In the genomic region with DNA sequence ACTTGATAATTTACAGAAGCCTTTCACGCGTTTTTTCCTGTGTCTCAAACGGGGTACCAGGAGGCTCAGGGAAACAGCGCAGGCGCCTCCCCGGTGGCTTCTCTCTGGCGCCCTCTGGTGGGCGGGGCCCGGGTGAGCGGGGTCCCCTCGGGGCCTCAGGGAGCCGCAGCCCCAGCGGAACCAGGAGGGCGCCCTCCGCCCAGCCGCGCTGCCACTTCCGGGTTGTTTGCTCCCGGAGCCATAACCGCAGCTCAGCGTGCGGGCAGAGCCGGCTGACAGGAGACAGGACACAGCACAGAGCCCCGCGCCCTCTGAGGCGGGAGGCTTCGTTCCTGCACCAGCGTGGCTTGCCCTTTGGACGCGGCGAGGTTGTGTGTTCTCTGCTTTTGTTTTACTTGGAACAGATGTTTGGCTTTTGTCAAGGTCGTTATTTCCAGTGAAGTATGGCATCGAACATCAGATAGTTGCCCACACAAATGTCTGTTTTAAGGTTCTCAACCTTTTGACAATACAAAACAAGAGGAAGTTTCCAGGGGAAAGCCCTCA, we compare ENCODE assay signal across 1 cellular context.
TF ChIP-seq lines count a peak whose summit lies in the region.

No MANE protein-coding gene starts in this region.

TF ChIP-seq in HepG2, 621 proteins besides CTCF, POLR2A, EP300 and RAD21 (continued from another document and continues in another):
- TF ChIP-seq KAT7 (CRISPR knock-in tag; IDR thresholded peaks at IDR 0.05; ENCODE audit: borderline replicate concordance) (no peak), MED1 (CRISPR knock-in tag; IDR thresholded peaks at IDR 0.05) (peak; percentile 53; the same call in 1 of the 2 replicates), MTF1 (CRISPR knock-in tag; IDR thresholded peaks at IDR 0.05) (no peak), SRF (IDR thresholded peaks at IDR 0.05; ENCODE audit: low read depth, low read length) (no peak), ZNF550 (CRISPR knock-in tag; IDR thresholded peaks at IDR 0.05; ENCODE audit: borderline replicate concordance) (no peak), RFX3 (CRISPR knock-in tag; IDR thresholded peaks at IDR 0.05) (no peak), ZNF552 (CRISPR knock-in tag; IDR thresholded peaks at IDR 0.05; ENCODE audit: borderline replicate concordance) (0 out of 2 replicates have a peak, but pooled peaks have one; percentile 52), YY1 (IDR thresholded peaks at IDR 0.05; ENCODE audit: insufficient read depth, insufficient replicate concordance, low read depth, low read length) (peak; percentile 77), ZNF451 (CRISPR knock-in tag; IDR thresholded peaks at IDR 0.05) (0 out of 2 replicates have a peak, but pooled peaks have one; percentile 32), ETV6 (CRISPR knock-in tag; conservative IDR thresholded peaks at IDR 0.05) (peak; percentile 67; the same call in 1 of the 2 replicates), MYC (CRISPR knock-in tag; IDR thresholded peaks at IDR 0.05; ENCODE audit: borderline replicate concordance) (peak; percentile 48; the same call in 1 of the 2 replicates), SRSF1 (optimal IDR thresholded peaks at IDR 0.05; ENCODE audit: low read depth, low read length) (no peak), YEATS4 (CRISPR knock-in tag; IDR thresholded peaks at IDR 0.05; ENCODE audit: borderline replicate concordance) (peak; percentile 61), MEF2D (CRISPR knock-in tag; IDR thresholded peaks at IDR 0.05) (no peak), ZNF496 (CRISPR knock-in tag; IDR thresholded peaks at IDR 0.05; ENCODE audit: insufficient replicate concordance) (no peak), FIP1L1 (IDR thresholded peaks at IDR 0.05; ENCODE audit: borderline replicate concordance, insufficient read depth, low read depth, low read length) (no peak), ZNF205 (CRISPR knock-in tag; IDR thresholded peaks at IDR 0.05) (0 out of 2 replicates have a peak, but pooled peaks have one; percentile 32), ZFYVE20 (CRISPR knock-in tag; IDR thresholded peaks at IDR 0.05; ENCODE audit: borderline replicate concordance, low read depth) (no peak), RXRB (CRISPR knock-in tag; IDR thresholded peaks at IDR 0.05; ENCODE audit: borderline replicate concordance) (0 out of 2 replicates have a peak, but pooled peaks have one; percentile 27), ZNF703 (CRISPR knock-in tag; IDR thresholded peaks at IDR 0.05; ENCODE audit: borderline replicate concordance) (no peak), SNRNP70 (IDR thresholded peaks at IDR 0.05; ENCODE audit: low read depth, low read length) (no peak), MBD4 (IDR thresholded peaks at IDR 0.05; ENCODE audit: borderline replicate concordance, low read length) (no peak), EZH2 (conservative IDR thresholded peaks at IDR 0.05; ENCODE audit: low read depth, low read length) (no peak), PAX8 (CRISPR knock-in tag; IDR thresholded peaks at IDR 0.05; ENCODE audit: borderline replicate concordance) (no peak), THAP11 (CRISPR knock-in tag; IDR thresholded peaks at IDR 0.05) (peak; percentile 79), ZNF670 (CRISPR knock-in tag; IDR thresholded peaks at IDR 0.05; ENCODE audit: borderline replicate concordance) (no peak), SNAI1 (CRISPR knock-in tag; IDR thresholded peaks at IDR 0.05; ENCODE audit: borderline replicate concordance) (peak; percentile 28; the same call in 1 of the 2 replicates), HNRNPUL1 (IDR thresholded peaks at IDR 0.05; ENCODE audit: low read depth, low read length) (no peak), ZNF567 (CRISPR knock-in tag; IDR thresholded peaks at IDR 0.05; ENCODE audit: borderline replicate concordance) (no peak)
- TF ChIP-seq, protein P1, sequence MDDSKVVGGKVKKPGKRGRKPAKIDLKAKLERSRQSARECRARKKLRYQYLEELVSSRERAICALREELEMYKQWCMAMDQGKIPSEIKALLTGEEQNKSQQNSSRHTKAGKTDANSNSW (CRISPR knock-in tag; IDR thresholded peaks at IDR 0.05; ENCODE audit: borderline replicate concordance): no peak
- TF ChIP-seq, protein P2, sequence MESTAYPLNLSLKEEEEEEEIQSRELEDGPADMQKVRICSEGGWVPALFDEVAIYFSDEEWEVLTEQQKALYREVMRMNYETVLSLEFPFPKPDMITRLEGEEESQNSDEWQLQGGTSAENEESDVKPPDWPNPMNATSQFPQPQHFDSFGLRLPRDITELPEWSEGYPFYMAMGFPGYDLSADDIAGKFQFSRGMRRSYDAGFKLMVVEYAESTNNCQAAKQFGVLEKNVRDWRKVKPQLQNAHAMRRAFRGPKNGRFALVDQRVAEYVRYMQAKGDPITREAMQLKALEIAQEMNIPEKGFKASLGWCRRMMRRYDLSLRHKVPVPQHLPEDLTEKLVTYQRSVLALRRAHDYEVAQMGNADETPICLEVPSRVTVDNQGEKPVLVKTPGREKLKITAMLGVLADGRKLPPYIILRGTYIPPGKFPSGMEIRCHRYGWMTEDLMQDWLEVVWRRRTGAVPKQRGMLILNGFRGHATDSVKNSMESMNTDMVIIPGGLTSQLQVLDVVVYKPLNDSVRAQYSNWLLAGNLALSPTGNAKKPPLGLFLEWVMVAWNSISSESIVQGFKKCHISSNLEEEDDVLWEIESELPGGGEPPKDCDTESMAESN (CRISPR knock-in tag; conservative IDR thresholded peaks at IDR 0.05): no peak
- TF ChIP-seq, protein P3, sequence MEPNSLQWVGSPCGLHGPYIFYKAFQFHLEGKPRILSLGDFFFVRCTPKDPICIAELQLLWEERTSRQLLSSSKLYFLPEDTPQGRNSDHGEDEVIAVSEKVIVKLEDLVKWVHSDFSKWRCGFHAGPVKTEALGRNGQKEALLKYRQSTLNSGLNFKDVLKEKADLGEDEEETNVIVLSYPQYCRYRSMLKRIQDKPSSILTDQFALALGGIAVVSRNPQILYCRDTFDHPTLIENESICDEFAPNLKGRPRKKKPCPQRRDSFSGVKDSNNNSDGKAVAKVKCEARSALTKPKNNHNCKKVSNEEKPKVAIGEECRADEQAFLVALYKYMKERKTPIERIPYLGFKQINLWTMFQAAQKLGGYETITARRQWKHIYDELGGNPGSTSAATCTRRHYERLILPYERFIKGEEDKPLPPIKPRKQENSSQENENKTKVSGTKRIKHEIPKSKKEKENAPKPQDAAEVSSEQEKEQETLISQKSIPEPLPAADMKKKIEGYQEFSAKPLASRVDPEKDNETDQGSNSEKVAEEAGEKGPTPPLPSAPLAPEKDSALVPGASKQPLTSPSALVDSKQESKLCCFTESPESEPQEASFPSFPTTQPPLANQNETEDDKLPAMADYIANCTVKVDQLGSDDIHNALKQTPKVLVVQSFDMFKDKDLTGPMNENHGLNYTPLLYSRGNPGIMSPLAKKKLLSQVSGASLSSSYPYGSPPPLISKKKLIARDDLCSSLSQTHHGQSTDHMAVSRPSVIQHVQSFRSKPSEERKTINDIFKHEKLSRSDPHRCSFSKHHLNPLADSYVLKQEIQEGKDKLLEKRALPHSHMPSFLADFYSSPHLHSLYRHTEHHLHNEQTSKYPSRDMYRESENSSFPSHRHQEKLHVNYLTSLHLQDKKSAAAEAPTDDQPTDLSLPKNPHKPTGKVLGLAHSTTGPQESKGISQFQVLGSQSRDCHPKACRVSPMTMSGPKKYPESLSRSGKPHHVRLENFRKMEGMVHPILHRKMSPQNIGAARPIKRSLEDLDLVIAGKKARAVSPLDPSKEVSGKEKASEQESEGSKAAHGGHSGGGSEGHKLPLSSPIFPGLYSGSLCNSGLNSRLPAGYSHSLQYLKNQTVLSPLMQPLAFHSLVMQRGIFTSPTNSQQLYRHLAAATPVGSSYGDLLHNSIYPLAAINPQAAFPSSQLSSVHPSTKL (CRISPR knock-in tag; IDR thresholded peaks at IDR 0.05): peak; percentile 65; the same call in 1 of the 2 replicates
- TF ChIP-seq, protein P4, sequence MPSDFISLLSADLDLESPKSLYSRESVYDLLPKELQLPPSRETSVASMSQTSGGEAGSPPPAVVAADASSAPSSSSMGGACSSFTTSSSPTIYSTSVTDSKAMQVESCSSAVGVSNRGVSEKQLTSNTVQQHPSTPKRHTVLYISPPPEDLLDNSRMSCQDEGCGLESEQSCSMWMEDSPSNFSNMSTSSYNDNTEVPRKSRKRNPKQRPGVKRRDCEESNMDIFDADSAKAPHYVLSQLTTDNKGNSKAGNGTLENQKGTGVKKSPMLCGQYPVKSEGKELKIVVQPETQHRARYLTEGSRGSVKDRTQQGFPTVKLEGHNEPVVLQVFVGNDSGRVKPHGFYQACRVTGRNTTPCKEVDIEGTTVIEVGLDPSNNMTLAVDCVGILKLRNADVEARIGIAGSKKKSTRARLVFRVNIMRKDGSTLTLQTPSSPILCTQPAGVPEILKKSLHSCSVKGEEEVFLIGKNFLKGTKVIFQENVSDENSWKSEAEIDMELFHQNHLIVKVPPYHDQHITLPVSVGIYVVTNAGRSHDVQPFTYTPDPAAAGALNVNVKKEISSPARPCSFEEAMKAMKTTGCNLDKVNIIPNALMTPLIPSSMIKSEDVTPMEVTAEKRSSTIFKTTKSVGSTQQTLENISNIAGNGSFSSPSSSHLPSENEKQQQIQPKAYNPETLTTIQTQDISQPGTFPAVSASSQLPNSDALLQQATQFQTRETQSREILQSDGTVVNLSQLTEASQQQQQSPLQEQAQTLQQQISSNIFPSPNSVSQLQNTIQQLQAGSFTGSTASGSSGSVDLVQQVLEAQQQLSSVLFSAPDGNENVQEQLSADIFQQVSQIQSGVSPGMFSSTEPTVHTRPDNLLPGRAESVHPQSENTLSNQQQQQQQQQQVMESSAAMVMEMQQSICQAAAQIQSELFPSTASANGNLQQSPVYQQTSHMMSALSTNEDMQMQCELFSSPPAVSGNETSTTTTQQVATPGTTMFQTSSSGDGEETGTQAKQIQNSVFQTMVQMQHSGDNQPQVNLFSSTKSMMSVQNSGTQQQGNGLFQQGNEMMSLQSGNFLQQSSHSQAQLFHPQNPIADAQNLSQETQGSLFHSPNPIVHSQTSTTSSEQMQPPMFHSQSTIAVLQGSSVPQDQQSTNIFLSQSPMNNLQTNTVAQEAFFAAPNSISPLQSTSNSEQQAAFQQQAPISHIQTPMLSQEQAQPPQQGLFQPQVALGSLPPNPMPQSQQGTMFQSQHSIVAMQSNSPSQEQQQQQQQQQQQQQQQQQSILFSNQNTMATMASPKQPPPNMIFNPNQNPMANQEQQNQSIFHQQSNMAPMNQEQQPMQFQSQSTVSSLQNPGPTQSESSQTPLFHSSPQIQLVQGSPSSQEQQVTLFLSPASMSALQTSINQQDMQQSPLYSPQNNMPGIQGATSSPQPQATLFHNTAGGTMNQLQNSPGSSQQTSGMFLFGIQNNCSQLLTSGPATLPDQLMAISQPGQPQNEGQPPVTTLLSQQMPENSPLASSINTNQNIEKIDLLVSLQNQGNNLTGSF (CRISPR knock-in tag; IDR thresholded peaks at IDR 0.05): no peak
- TF ChIP-seq, protein P5, sequence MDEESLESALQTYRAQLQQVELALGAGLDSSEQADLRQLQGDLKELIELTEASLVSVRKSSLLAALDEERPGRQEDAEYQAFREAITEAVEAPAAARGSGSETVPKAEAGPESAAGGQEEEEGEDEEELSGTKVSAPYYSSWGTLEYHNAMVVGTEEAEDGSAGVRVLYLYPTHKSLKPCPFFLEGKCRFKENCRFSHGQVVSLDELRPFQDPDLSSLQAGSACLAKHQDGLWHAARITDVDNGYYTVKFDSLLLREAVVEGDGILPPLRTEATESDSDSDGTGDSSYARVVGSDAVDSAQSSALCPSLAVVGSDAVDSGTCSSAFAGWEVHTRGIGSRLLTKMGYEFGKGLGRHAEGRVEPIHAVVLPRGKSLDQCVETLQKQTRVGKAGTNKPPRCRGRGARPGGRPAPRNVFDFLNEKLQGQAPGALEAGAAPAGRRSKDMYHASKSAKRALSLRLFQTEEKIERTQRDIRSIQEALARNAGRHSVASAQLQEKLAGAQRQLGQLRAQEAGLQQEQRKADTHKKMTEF (CRISPR knock-in tag; IDR thresholded peaks at IDR 0.05): peak; percentile 88
- TF ChIP-seq, protein P6, sequence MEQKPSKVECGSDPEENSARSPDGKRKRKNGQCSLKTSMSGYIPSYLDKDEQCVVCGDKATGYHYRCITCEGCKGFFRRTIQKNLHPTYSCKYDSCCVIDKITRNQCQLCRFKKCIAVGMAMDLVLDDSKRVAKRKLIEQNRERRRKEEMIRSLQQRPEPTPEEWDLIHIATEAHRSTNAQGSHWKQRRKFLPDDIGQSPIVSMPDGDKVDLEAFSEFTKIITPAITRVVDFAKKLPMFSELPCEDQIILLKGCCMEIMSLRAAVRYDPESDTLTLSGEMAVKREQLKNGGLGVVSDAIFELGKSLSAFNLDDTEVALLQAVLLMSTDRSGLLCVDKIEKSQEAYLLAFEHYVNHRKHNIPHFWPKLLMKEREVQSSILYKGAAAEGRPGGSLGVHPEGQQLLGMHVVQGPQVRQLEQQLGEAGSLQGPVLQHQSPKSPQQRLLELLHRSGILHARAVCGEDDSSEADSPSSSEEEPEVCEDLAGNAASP (CRISPR knock-in tag; IDR thresholded peaks at IDR 0.05; ENCODE audit: borderline replicate concordance): peak; percentile 70
- TF ChIP-seq, protein P7, sequence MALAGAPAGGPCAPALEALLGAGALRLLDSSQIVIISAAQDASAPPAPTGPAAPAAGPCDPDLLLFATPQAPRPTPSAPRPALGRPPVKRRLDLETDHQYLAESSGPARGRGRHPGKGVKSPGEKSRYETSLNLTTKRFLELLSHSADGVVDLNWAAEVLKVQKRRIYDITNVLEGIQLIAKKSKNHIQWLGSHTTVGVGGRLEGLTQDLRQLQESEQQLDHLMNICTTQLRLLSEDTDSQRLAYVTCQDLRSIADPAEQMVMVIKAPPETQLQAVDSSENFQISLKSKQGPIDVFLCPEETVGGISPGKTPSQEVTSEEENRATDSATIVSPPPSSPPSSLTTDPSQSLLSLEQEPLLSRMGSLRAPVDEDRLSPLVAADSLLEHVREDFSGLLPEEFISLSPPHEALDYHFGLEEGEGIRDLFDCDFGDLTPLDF (CRISPR knock-in tag; IDR thresholded peaks at IDR 0.05): no peak
- TF ChIP-seq, protein P8, sequence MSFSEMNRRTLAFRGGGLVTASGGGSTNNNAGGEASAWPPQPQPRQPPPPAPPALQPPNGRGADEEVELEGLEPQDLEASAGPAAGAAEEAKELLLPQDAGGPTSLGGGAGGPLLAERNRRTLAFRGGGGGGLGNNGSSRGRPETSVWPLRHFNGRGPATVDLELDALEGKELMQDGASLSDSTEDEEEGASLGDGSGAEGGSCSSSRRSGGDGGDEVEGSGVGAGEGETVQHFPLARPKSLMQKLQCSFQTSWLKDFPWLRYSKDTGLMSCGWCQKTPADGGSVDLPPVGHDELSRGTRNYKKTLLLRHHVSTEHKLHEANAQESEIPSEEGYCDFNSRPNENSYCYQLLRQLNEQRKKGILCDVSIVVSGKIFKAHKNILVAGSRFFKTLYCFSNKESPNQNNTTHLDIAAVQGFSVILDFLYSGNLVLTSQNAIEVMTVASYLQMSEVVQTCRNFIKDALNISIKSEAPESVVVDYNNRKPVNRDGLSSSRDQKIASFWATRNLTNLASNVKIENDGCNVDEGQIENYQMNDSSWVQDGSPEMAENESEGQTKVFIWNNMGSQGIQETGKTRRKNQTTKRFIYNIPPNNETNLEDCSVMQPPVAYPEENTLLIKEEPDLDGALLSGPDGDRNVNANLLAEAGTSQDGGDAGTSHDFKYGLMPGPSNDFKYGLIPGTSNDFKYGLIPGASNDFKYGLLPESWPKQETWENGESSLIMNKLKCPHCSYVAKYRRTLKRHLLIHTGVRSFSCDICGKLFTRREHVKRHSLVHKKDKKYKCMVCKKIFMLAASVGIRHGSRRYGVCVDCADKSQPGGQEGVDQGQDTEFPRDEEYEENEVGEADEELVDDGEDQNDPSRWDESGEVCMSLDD (CRISPR knock-in tag; IDR thresholded peaks at IDR 0.05; ENCODE audit: borderline replicate concordance): peak; percentile 54; the same call in 1 of the 2 replicates
- TF ChIP-seq, protein P9, sequence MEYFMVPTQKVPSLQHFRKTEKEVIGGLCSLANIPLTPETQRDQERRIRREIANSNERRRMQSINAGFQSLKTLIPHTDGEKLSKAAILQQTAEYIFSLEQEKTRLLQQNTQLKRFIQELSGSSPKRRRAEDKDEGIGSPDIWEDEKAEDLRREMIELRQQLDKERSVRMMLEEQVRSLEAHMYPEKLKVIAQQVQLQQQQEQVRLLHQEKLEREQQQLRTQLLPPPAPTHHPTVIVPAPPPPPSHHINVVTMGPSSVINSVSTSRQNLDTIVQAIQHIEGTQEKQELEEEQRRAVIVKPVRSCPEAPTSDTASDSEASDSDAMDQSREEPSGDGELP (IDR thresholded peaks at IDR 0.05; ENCODE audit: borderline replicate concordance, low read depth): peak; percentile 76; the same call in 1 of the 2 replicates
